ENCODE assay signal across 9 cellular contexts in genomic region chr7:100247152-100247757, GRCh38. TPM values are rescaled to one million over a fixed set of nuclear protein-coding genes. Genes with fewer than 3 reads are reported as not detected.
DNase-seq lines count a peak whose midpoint lies in the region; ATAC-seq and TF ChIP-seq lines count a peak whose summit lies in the region.
"Had no signal": no experiment of that assay in that cellular context is flagged by ENCODE, and none has a peak within 500 bp of the region (broad histone marks: within the 10 kb centered on the region; RNA-seq: fewer than 3 reads in every experiment).

No MANE protein-coding gene starts in this region.

- H2AFZ ChIP-seq in DND-41 (ENCODE audit: low read depth, low read length) = no peak overlapping the region

- no peak for ATAC-seq in DND-41 (ENCODE audit: insufficient read depth, low read depth)
- ATAC-seq in mucosa of descending colon = peak; percentile 75

- H3K27ac ChIP-seq in DND-41 (ENCODE audit: low read length) (no peak overlapping the region), tibial artery (no peak overlapping the region)
- H3K27ac ChIP-seq: thoracic aorta had no signal

- no peak overlapping the region for H3K4me3 ChIP-seq in DND-41 (ENCODE audit: low read depth in 1 of 2, low read length in 2 of 2)
- no peak overlapping the region for H3K4me3 ChIP-seq in astrocyte of the spinal cord (ENCODE audit: low read depth, low read length)
- no peak overlapping the region for H3K4me3 ChIP-seq in mucosa of descending colon
- no peak overlapping the region for H3K4me3 ChIP-seq in tibial artery
- H3K4me3 ChIP-seq: thoracic aorta had no signal

- no peaks in the 10 kb centered on the region for H3K36me3 ChIP-seq in DND-41 (ENCODE audit: insufficient read depth, low read length)
- no peaks in the 10 kb centered on the region for H3K36me3 ChIP-seq in mucosa of descending colon (ENCODE audit: low read depth)
- H3K36me3 ChIP-seq in tibial artery = no peaks in the 10 kb centered on the region
- H3K36me3 ChIP-seq: thoracic aorta had no signal

- in situ Hi-C loops in astrocyte of the spinal cord (cut with HindIII; ENCODE audit: low sequenced_read_pairs) = no loop called here

- peaks cover 8% of the 10 kb centered on the region; the same call in 1 of the 2 replicates for H4K20me1 ChIP-seq in DND-41 (ENCODE audit: insufficient read depth, low read length)

- DNase-seq in DND-41 = peak; percentile 21
- DNase-seq in NCI-H1930 (lab: John Stamatoyannopoulos, UW) = peak; percentile 65 to 77
- peak; percentile 83 for DNase-seq in astrocyte of the spinal cord (ENCODE audit: low read depth, low spot score)
- DNase-seq in mucosa of descending colon = no peak
- no peak for DNase-seq in cerebellum (ENCODE audit: low spot score)
- DNase-seq in T-helper 9 cell = no peak
- no peak for DNase-seq in tibial artery
- DNase-seq in activated CD8-positive, alpha-beta memory T cell treated with anti-CD3 and anti-CD28 coated beads, Interleukin-2, amount 50 U/mL, for 4 hours = no peak

- intact Hi-C loops in mucosa of descending colon (cut with DNase I, micrococcal nuclease) (no loop called here), tibial artery (cut with DNase I; ENCODE audit: low total_unique reads) (no loop called here)

- H3K9ac ChIP-seq in DND-41 (ENCODE audit: low read depth, low read length) = no peak overlapping the region

- H3K9me3 ChIP-seq in DND-41 (ENCODE audit: insufficient read depth, low read length, severe bottlenecking) (no peaks in the 10 kb centered on the region), mucosa of descending colon (no peaks in the 10 kb centered on the region), tibial artery (no peaks in the 10 kb centered on the region)
- H3K9me3 ChIP-seq: thoracic aorta had no signal

- no peaks in the 10 kb centered on the region for H3K27me3 ChIP-seq in DND-41 (ENCODE audit: insufficient read depth, low read length, poor library complexity)
- no peaks in the 10 kb centered on the region for H3K27me3 ChIP-seq in tibial artery

- H3K4me1 ChIP-seq in DND-41 (ENCODE audit: insufficient read depth, low read length) (no peaks in the 10 kb centered on the region), mucosa of descending colon (ENCODE audit: low read depth) (no peaks in the 10 kb centered on the region), tibial artery (no peaks in the 10 kb centered on the region)

- no peak overlapping the region for H3K4me2 ChIP-seq in DND-41 (ENCODE audit: insufficient read depth, low read length)

- peaks cover 33% of the 10 kb centered on the region for H3K79me2 ChIP-seq in DND-41 (ENCODE audit: insufficient read depth, low read length)

- TF ChIP-seq CTCF in DND-41 (IDR thresholded peaks at IDR 0.05; ENCODE audit: borderline replicate concordance, extremely low read depth, low read length, poor library complexity, severe bottlenecking) (no peak), astrocyte of the spinal cord (IDR thresholded peaks at IDR 0.05; ENCODE audit: low read depth, low read length) (no peak), mucosa of descending colon (IDR thresholded peaks at IDR 0.05) (no peak), tibial artery (IDR thresholded peaks at IDR 0.05) (no peak)

RNA-seq across cellular contexts. Expression of gene PVRIG, which starts 27.5 kb away (rescaled TPM):
- total RNA-seq in mucosa of descending colon (1 to 10 TPM in 1 of 3 donors, under 1 TPM in 1, not detected in 1; 0.76 to 1.4 TPM), cerebellum (not detected)

Comparison
In these comparisons a context has a peak if more than half of its experiments do, and no peak if none do; other contexts are left out.
1. DNase-seq: peak in DND-41 (single experiment), NCI-H1930 (2 of 2) and astrocyte of the spinal cord (single experiment); none in mucosa of descending colon (0 of 3), cerebellum (single experiment), T-helper 9 cell (single experiment), tibial artery (0 of 2) and activated CD8-positive, alpha-beta memory T cell treated with anti-CD3 and anti-CD28 coated beads, Interleukin-2, amount 50 U/mL, for 4 hours (single experiment).